Comparison of ENCODE assay signal across 8 cellular contexts in the genomic region with DNA sequence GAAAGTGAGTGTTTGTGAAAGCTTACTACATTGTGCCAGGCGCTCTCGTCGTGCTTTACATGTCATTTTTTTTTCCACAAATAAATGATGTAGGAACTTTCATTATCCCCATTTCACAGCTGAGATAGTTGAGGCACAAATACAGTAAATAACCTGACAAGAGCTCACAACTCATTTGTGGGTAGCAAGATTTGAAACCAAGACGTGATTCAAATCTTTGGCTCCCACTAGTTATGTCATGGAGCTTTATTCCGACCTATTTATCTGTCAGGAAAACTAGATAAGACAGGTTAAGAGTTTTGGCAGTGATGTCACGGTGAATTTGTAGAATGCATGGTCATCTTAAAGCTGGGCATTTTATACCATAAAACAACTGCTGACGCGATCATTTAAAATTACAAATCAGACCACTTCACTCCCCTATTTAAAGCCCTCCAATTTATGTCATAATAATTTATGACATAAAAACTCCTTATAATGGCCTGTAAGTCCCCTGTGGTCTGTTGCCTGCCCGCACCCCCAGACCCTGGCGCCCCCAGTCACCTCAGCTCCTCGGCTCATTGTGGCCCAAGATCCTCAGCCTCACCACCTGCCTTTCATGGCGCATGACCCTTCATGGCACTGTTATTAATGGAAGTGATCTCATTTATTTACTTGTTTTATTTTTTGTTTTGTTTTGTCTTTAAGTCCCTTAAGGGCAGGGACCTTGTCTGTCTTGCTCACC. TPM values are rescaled to one million over a fixed set of nuclear protein-coding genes. Genes with fewer than 3 reads are reported as not detected.
DNase-seq lines count a peak whose midpoint lies in the region; ATAC-seq and TF ChIP-seq lines count a peak whose summit lies in the region.

No MANE protein-coding gene starts in this region.

- H3K4me3 ChIP-seq in spleen, result peak overlapping the region; percentile 71 to 91 (median 84)

- peaks cover 15 to 57% (median 52%) of the 10 kb centered on the region in 6 donors for H3K4me1 ChIP-seq in spleen

- H3K4me1 Mint-ChIP-seq in activated naive CD4-positive, alpha-beta T cell treated with anti-CD3 and anti-CD28 coated beads, Interleukin-2, amount 50 U/mL, for 24 hours, result peaks cover 43% of the 10 kb centered on the region
- H3K4me1 Mint-ChIP-seq in T-cell, result peaks cover 43 to 48% (median 48%) of the 10 kb centered on the region in 3 donors

- no peak for TF ChIP-seq POLR2A in spleen (IDR thresholded peaks at IDR 0.05)

- no peaks in the 10 kb centered on the region for H3K9me3 ChIP-seq in spleen

- H3K27me3 Mint-ChIP-seq in activated naive CD4-positive, alpha-beta T cell treated with anti-CD3 and anti-CD28 coated beads, Interleukin-2, amount 50 U/mL, for 24 hours, result no peaks in the 10 kb centered on the region
- H3K27me3 Mint-ChIP-seq in T-cell, result no peaks in the 10 kb centered on the region

- CTCF ChIA-PET in T-cell (lab: Charles Lee), result interaction anchor here (0.6 to 2.6 kb wide), 12 partner anchors 10 to 315 kb away, joined by 3 to 13 read pairs (median 5); a partner anchor contains a TSS

- no peak for TF ChIP-seq CTCF in spleen (IDR thresholded peaks at IDR 0.05 in 8 of 11, conservative IDR thresholded peaks at IDR 0.05 in 3 of 11)

- H3K9me3 Mint-ChIP-seq in activated naive CD4-positive, alpha-beta T cell treated with anti-CD3 and anti-CD28 coated beads, Interleukin-2, amount 50 U/mL, for 24 hours, result no peaks in the 10 kb centered on the region
- no peaks in the 10 kb centered on the region for H3K9me3 Mint-ChIP-seq in T-cell

- peak overlapping the region; percentile 98 to 99 (median 99) for H3K27ac ChIP-seq in spleen

- peaks cover 4% of the 10 kb centered on the region for H3K36me3 Mint-ChIP-seq in activated naive CD4-positive, alpha-beta T cell treated with anti-CD3 and anti-CD28 coated beads, Interleukin-2, amount 50 U/mL, for 24 hours
- peaks cover 8% of the 10 kb centered on the region for H3K36me3 Mint-ChIP-seq in T-cell

- intact Hi-C loops in spleen (cut with DNase I; ENCODE audit: low total_unique reads), result loop anchor here (5.0 kb wide), 2 partner anchors 53 to 103 kb away; a partner anchor contains a TSS

- POLR2A ChIA-PET in T-cell (lab: Charles Lee), result interaction anchor here in 1 of 2 donors (1.1 to 2.2 kb wide), 3 partner anchors 10 to 303 kb away, joined by 5 to 11 read pairs (median 6); a partner anchor contains a TSS

- peaks cover 0 to 25% (median 12%) of the 10 kb centered on the region in 6 donors for H3K36me3 ChIP-seq in spleen

- no peak for ATAC-seq in T-cell (replicated peaks in 1 of 4)

- WGBS in spleen, 5 donors, result 52 to 59% (median 55%) methylated on average over 12 of the region's 12 CpGs

- H3K4me3 Mint-ChIP-seq in activated naive CD4-positive, alpha-beta T cell treated with anti-CD3 and anti-CD28 coated beads, Interleukin-2, amount 50 U/mL, for 24 hours, result peak overlapping the region; percentile 98
- H3K4me3 Mint-ChIP-seq in T-cell, result peak overlapping the region; percentile 92 to 96 (median 95)

- no peaks in the 10 kb centered on the region for H3K27me3 ChIP-seq in spleen (replicated peaks in 1 of 7)

- no peak for DNase-seq in activated naive CD4-positive, alpha-beta T cell treated with anti-CD3 and anti-CD28 coated beads, Interleukin-2, amount 50 U/mL, for 16 hours
- DNase-seq in T-cell (no peak), germinal center (ENCODE audit: low spot score) (peak; percentile 3), spleen (peak; percentile 79), occipital lobe (lab: John Stamatoyannopoulos, UW) (no peak), T1000 (lab: John Stamatoyannopoulos, UW) (no peak)
- no peak for DNase-seq in activated CD4-positive, CD25-positive, alpha-beta regulatory T cell (lab: John Stamatoyannopoulos, UW)

- peak overlapping the region; percentile 97 for H3K27ac Mint-ChIP-seq in activated naive CD4-positive, alpha-beta T cell treated with anti-CD3 and anti-CD28 coated beads, Interleukin-2, amount 50 U/mL, for 24 hours
- peak overlapping the region; percentile 92 to 97 for H3K27ac Mint-ChIP-seq in T-cell

RNA-seq across cellular contexts. Expression of a gene that starts 0.7 kb away (rescaled TPM):
- total RNA-seq in T-cell (10 to 100 TPM; 63.1 to 75.7 (median 72.2) TPM), spleen (10 to 100 TPM; 48.9 to 64.3 (median 53.7) TPM), occipital lobe (115 TPM)
- 10 to 100 TPM; 13.4 to 19.7 (median 14.4) TPM for polyA plus RNA-seq in spleen

RNA-seq across cellular contexts. Expression of a gene that starts 32.2 kb away (rescaled TPM):
- total RNA-seq in T-cell, result 1 to 10 TPM in 2 of 5 donors, under 1 TPM in 2, not detected in 1; 0.73 to 2.4 (median 1.4) TPM
- total RNA-seq in spleen, result 1 to 10 TPM; 1.2 to 4.6 (median 1.5) TPM
- polyA plus RNA-seq in spleen, result 1 to 10 TPM in 2 of 3 donors, under 1 TPM in 1; 0.85 to 1.2 (median 1.0) TPM
- total RNA-seq in occipital lobe, result 5.0 TPM

RNA-seq across cellular contexts. Expression of a gene that starts 54.9 kb away (rescaled TPM):
- total RNA-seq in T-cell (10 to 100 TPM; 14.4 to 19.6 (median 16.2) TPM), spleen (10 to 100 TPM; 18.1 to 39.2 (median 26.6) TPM), occipital lobe (17.5 TPM)
- polyA plus RNA-seq in spleen, result 10 to 100 TPM in 2 of 3 donors, 1 to 10 TPM in 1; 7.2 to 12.1 (median 11.0) TPM

Comparison
In these comparisons a context has a peak if more than half of its experiments do, and no peak if none do; other contexts are left out.
1. DNase-seq: peak in germinal center (single experiment) and spleen (single experiment); none in activated naive CD4-positive, alpha-beta T cell treated with anti-CD3 and anti-CD28 coated beads, Interleukin-2, amount 50 U/mL, for 16 hours (single experiment), T-cell (0 of 34), activated CD4-positive, CD25-positive, alpha-beta regulatory T cell (0 of 4), occipital lobe (single experiment) and T1000 (single experiment).